ENCODE assay signal across 16 cellular contexts in the genomic region with DNA sequence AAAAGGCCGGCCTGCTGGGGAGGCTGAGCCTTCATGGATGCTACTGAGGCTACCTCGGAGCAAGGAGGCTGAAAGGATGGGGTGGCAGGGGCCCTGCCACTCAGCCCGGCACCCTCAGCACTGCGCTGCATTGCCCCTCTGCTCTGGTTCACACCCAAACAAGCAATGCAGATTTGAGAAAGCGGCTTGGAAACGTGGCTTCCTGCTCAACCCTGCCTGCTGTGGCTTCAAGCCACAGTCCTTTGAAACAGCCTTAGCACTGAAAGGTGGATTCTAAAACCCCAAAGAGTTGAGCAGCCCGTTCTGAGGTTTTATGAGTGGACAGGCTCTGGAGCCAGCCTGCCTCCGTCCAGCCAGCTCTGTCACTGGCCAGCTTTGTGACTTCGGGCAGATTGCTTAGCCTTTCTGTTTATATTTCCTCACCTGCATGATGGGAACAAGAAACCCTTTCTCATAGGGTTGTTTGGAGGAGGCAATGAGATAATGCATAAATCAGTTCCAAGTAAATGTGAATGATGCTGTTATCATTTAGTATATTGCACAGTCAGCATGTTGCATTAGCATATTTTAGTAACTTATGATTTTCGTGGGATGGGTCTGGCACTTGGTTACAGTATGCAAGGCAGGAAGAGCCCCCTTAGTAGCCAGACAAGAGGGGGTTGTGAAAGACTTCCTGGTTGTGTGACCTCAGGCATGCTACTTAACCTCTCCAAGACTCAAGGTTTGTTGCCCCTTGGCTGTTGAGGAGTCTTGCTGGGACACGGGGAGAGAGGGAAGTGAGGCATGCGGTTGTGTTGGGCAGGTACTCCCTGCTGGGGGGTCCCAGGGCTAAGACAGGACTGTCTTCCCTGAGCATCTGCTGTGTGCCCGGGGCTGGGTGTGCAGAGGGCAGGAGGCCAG. TPM values are rescaled to one million over a fixed set of nuclear protein-coding genes. Genes with fewer than 3 reads are reported as not detected.
A peak's percentile ranks its signal among the peaks of the same experiment; 100 is the strongest.
DNase-seq lines count a peak whose midpoint lies in the region; ATAC-seq, FAIRE-seq and TF ChIP-seq lines count a peak whose summit lies in the region.
"Had no signal": no experiment of that assay in that cellular context is flagged by ENCODE, and none has a peak within 500 bp of the region (broad histone marks: within the 10 kb centered on the region; RNA-seq: fewer than 3 reads in every experiment).

No MANE protein-coding gene starts in this region.

- TF ChIP-seq EP300 in K562 (IDR thresholded peaks at IDR 0.05; ENCODE audit: low read length) (no peak), tibial nerve (IDR thresholded peaks at IDR 0.05) (no peak)

- no peak for FAIRE-seq in K562 (lab: Jason Lieb, UNC)
- FAIRE-seq: endometrium, HTR-8/SVneo, small intestine had no signal

- intact Hi-C loops in K562 (cut with micrococcal nuclease) (no loop called here), thyroid gland (cut with DNase I) (no loop called here)

- no peak overlapping the region for H3K9ac ChIP-seq in K562 (ENCODE audit: insufficient read depth in 1 of 2, low read depth in 2 of 2, low read length in 2 of 2)

- H3K36me3 ChIP-seq in K562 (ENCODE audit: control insufficient read depth, insufficient read depth, low read length) (no peaks in the 10 kb centered on the region), thyroid gland (peaks cover 0 to 4% of the 10 kb centered on the region in 2 donors), tibial nerve (peaks cover 0 to 53% (median 0%) of the 10 kb centered on the region in 3 donors)

- H3K9me1 ChIP-seq in K562 (ENCODE audit: control insufficient read depth, insufficient read depth, low read length): no peaks in the 10 kb centered on the region

- POLR2A ChIA-PET in activated naive CD8-positive, alpha-beta T cell treated with anti-CD3 and anti-CD28 coated beads, Interleukin-2, amount 10 ng/mL, durations not matched to agents 7 days and 5 days (lab: Charles Lee): interaction anchor here (0.6 kb wide), 1 partner anchor 214 kb away, joined by 3 read pairs; no protein-coding TSS in a partner anchor
- POLR2A ChIA-PET in K562 (lab: Yijun Ruan, JAX): interaction anchor here (0.5 kb wide), 1 partner anchor 12 kb away, joined by 3 read pairs; no protein-coding TSS in a partner anchor

- TF ChIP-seq CTCF in K562 (IDR thresholded peaks at IDR 0.05 in 2 of 3, conservative IDR thresholded peaks at IDR 0.05 in 1 of 3; ENCODE audit: insufficient read depth in 2 of 3, low read depth in 1 of 3, low read length in 3 of 3) (no peak), mesothelial cell of epicardium (IDR thresholded peaks at IDR 0.05; ENCODE audit: unreplicated experiment) (no peak), thyroid gland (IDR thresholded peaks at IDR 0.05) (no peak), tibial nerve (IDR thresholded peaks at IDR 0.05) (no peak)

- CTCF ChIA-PET in K562 (lab: Yijun Ruan, JAX; ENCODE audit: low intra/inter-chr PET ratio): no interaction called here

- peaks cover 13% of the 10 kb centered on the region for H3K4me1 Mint-ChIP-seq in activated naive CD8-positive, alpha-beta T cell treated with anti-CD3 and anti-CD28 coated beads, Interleukin-2, amount 10 ng/mL, durations not matched to agents 7 days and 5 days
- no peaks in the 10 kb centered on the region for H3K4me1 Mint-ChIP-seq in activated naive CD8-positive, alpha-beta T cell treated with anti-CD3 and anti-CD28 coated beads, Interleukin-2, amount 50 U/mL, for 24 hours
- peaks cover 35% of the 10 kb centered on the region for H3K4me1 Mint-ChIP-seq in mesothelial cell of epicardium

- peak; percentile 76 for ATAC-seq in activated naive CD8-positive, alpha-beta T cell treated with anti-CD3 and anti-CD28 coated beads, Interleukin-2, amount 10 ng/mL, durations not matched to agents 7 days and 5 days (ENCODE audit: low read depth)
- no peak for ATAC-seq in activated naive CD8-positive, alpha-beta T cell treated with anti-CD3 and anti-CD28 coated beads, Interleukin-2, amount 50 U/mL, for 24 hours
- no peak for ATAC-seq in K562
- no peak for ATAC-seq in GM19467 (IDR thresholded peaks at IDR 0.05; ENCODE audit: unreplicated experiment)
- ATAC-seq: left lobe of liver, PC-3 had no signal

- TF ChIP-seq POLR2A in K562 (conservative IDR thresholded peaks at IDR 0.05) (no peak), thyroid gland (IDR thresholded peaks at IDR 0.05) (no peak), tibial nerve (IDR thresholded peaks at IDR 0.05) (no peak)

- H3K4me1 ChIP-seq in K562 (replicated peaks in 1 of 2; ENCODE audit: control insufficient read depth in 2 of 2, insufficient read depth in 2 of 2, low read length in 2 of 2) (peaks cover 0 to 11% of the 10 kb centered on the region in 2 experiments; a peak in 1 of 5 replicates), thyroid gland (peaks cover 17 to 56% of the 10 kb centered on the region in 2 donors), tibial nerve (peaks cover 0 to 41% (median 3%) of the 10 kb centered on the region in 4 donors)

- no peak overlapping the region for H3K4me2 ChIP-seq in K562 (ENCODE audit: insufficient read depth, low read length)

- H3K4me3 ChIP-seq in K562 (no peak overlapping the region), thyroid gland (replicated peaks in 1 of 3) (no peak overlapping the region), tibial nerve (no peak overlapping the region)

- no TSS peak for BruUV-seq in K562 (replicated peaks; lab: Mats Ljungman, UMichigan)

- WGBS in K562 (ENCODE audit: insufficient coverage, low coverage, missing lambda C conversion rate): 4% methylated on average over 13 of the region's 13 CpGs
- WGBS in thyroid gland, 2 donors: 62 to 77% methylated on average over 6 to 11 of the region's 13 CpGs
- 68 to 71% methylated on average over 12 to 13 of the region's 13 CpGs for WGBS in tibial nerve, 2 donors

- H3K9me3 Mint-ChIP-seq in activated naive CD8-positive, alpha-beta T cell treated with anti-CD3 and anti-CD28 coated beads, Interleukin-2, amount 10 ng/mL, durations not matched to agents 7 days and 5 days: no peaks in the 10 kb centered on the region
- no peaks in the 10 kb centered on the region for H3K9me3 Mint-ChIP-seq in activated naive CD8-positive, alpha-beta T cell treated with anti-CD3 and anti-CD28 coated beads, Interleukin-2, amount 50 U/mL, for 24 hours
- H3K9me3 Mint-ChIP-seq in mesothelial cell of epicardium: no peaks in the 10 kb centered on the region

- H3K27me3 ChIP-seq in K562 (ENCODE audit: control insufficient read depth in 2 of 2, insufficient read depth in 2 of 2, low read length in 2 of 2) (peaks cover 82 to 96% of the 10 kb centered on the region in 2 experiments), thyroid gland (no peaks in the 10 kb centered on the region), tibial nerve (no peaks in the 10 kb centered on the region)

- in situ Hi-C loops in K562 (cut with MboI): no loop called here

- H3K79me2 ChIP-seq in K562 (ENCODE audit: control insufficient read depth, insufficient read depth, low read length): no peaks in the 10 kb centered on the region

- no peak for TF ChIP-seq RAD21 in K562 (CRISPR knock-in tag; conservative IDR thresholded peaks at IDR 0.05 in 1 of 2, IDR thresholded peaks at IDR 0.05 in 1 of 2)

- H3K9me3 ChIP-seq in K562 (replicated peaks; ENCODE audit: control insufficient read depth, insufficient read depth, low read depth, low read length): no peaks in the 10 kb centered on the region
- H3K9me3 ChIP-seq in thyroid gland: no peaks in the 10 kb centered on the region
- H3K9me3 ChIP-seq in tibial nerve: no peaks in the 10 kb centered on the region

- peak overlapping the region; percentile 17 for H3K4me3 Mint-ChIP-seq in activated naive CD8-positive, alpha-beta T cell treated with anti-CD3 and anti-CD28 coated beads, Interleukin-2, amount 10 ng/mL, durations not matched to agents 7 days and 5 days
- H3K4me3 Mint-ChIP-seq in activated naive CD8-positive, alpha-beta T cell treated with anti-CD3 and anti-CD28 coated beads, Interleukin-2, amount 50 U/mL, for 24 hours: no peak overlapping the region
- H3K4me3 Mint-ChIP-seq in mesothelial cell of epicardium: peak overlapping the region; percentile 64

- peaks cover 34% of the 10 kb centered on the region for H4K20me1 ChIP-seq in K562 (replicated peaks; ENCODE audit: control insufficient read depth, insufficient read depth, low read length)

- H2AFZ ChIP-seq in K562 (ENCODE audit: low read depth, low read length): no peak overlapping the region

- no peaks in the 10 kb centered on the region for H3K36me3 Mint-ChIP-seq in activated naive CD8-positive, alpha-beta T cell treated with anti-CD3 and anti-CD28 coated beads, Interleukin-2, amount 10 ng/mL, durations not matched to agents 7 days and 5 days
- no peaks in the 10 kb centered on the region for H3K36me3 Mint-ChIP-seq in activated naive CD8-positive, alpha-beta T cell treated with anti-CD3 and anti-CD28 coated beads, Interleukin-2, amount 50 U/mL, for 24 hours (ENCODE audit: low read depth)
- H3K36me3 Mint-ChIP-seq in mesothelial cell of epicardium: peaks cover 4% of the 10 kb centered on the region

- no peak overlapping the region for H3K27ac Mint-ChIP-seq in activated naive CD8-positive, alpha-beta T cell treated with anti-CD3 and anti-CD28 coated beads, Interleukin-2, amount 10 ng/mL, durations not matched to agents 7 days and 5 days
- H3K27ac Mint-ChIP-seq in activated naive CD8-positive, alpha-beta T cell treated with anti-CD3 and anti-CD28 coated beads, Interleukin-2, amount 50 U/mL, for 24 hours: no peak overlapping the region
- peak overlapping the region; percentile 86 for H3K27ac Mint-ChIP-seq in mesothelial cell of epicardium

- peaks cover 32% of the 10 kb centered on the region for H3K27me3 Mint-ChIP-seq in activated naive CD8-positive, alpha-beta T cell treated with anti-CD3 and anti-CD28 coated beads, Interleukin-2, amount 10 ng/mL, durations not matched to agents 7 days and 5 days
- H3K27me3 Mint-ChIP-seq in activated naive CD8-positive, alpha-beta T cell treated with anti-CD3 and anti-CD28 coated beads, Interleukin-2, amount 50 U/mL, for 24 hours: peaks cover 24% of the 10 kb centered on the region
- H3K27me3 Mint-ChIP-seq in mesothelial cell of epicardium (ENCODE audit: low read depth): no peaks in the 10 kb centered on the region

- H3K27ac ChIP-seq in K562 (ENCODE audit: extremely low read depth, low read depth, low read length): no peak overlapping the region
- H3K27ac ChIP-seq in thyroid gland: peak overlapping the region; percentile 72 to 83 (median 76)
- peak overlapping the region in 1 of 4 donors; percentile 63 for H3K27ac ChIP-seq in tibial nerve

- no peak for DNase-seq in activated naive CD8-positive, alpha-beta T cell treated with anti-CD3 and anti-CD28 coated beads, Interleukin-2, amount 10 ng/mL, durations not matched to agents 7 days and 5 days
- no peak for DNase-seq in activated naive CD8-positive, alpha-beta T cell treated with anti-CD3 and anti-CD28 coated beads, Interleukin-2, amount 50 U/mL, for 24 hours
- DNase-seq in K562 (ENCODE audit: extremely low read depth in 1 of 4, low spot score in 3 of 4) (no peak), mesothelial cell of epicardium (ENCODE audit: low spot score in 2 of 2, unreplicated experiment in 2 of 2) (no peak), thyroid gland (no peak), inferior parietal cortex (ENCODE audit: extremely low spot score) (no peak), tibial nerve (ENCODE audit: low spot score in 2 of 2) (no peak)
- DNase-seq: activated naive CD4-positive, alpha-beta T cell treated with anti-CD3 and anti-CD28 coated beads, Interleukin-2, amount 50 U/mL, for 16 hours; AML-193; NCI-H1092; PC-3 had no signal

RNA-seq across cellular contexts. Expression of a gene that starts 23.6 kb away (rescaled TPM):
- under 1 TPM in 1 of 2 experiments, not detected in 1; 0.31 TPM for total RNA-seq in activated naive CD8-positive, alpha-beta T cell treated with anti-CD3 and anti-CD28 coated beads, Interleukin-2, amount 10 ng/mL, durations not matched to agents 7 days and 5 days
- 0.42 TPM in 1 of 2 replicates, not detected in the other for total RNA-seq in K562 (2011; cell fraction: chromatin; rRNA removed; ENCODE audit: low replicate concordance)
- 0.13 and 0.17 TPM in 2 replicates for total RNA-seq in K562 (2011; cell fraction: nucleolus; rRNA removed)
- 0.31 TPM in 1 of 2 replicates, not detected in the other for total RNA-seq in K562 (2011; cell fraction: nucleoplasm; rRNA removed)
- total RNA-seq in K562 (2014; rRNA removed) (0.12 TPM in 1 of 2 replicates, not detected in the other), K562 (2014; rRNA removed; fragmentation: Illumina TruSeq; extraction: Trizol) (0.04 and 0.10 TPM in 2 replicates), K562 (2015; rRNA removed; fragmentation: Illumina TruSeq; extraction: Trizol) (not detected in 2 replicates), K562 (2021) (0.22 and 0.24 TPM in 2 replicates), mesothelial cell of epicardium (72.4 to 83.0 TPM (median 80.1 TPM) in 3 replicates), thyroid gland (100 to 1,000 TPM in 2 of 4 donors, 10 to 100 TPM in 2; 48.0 to 261 (median 108) TPM), tibial nerve (100 to 1,000 TPM; 136 to 232 (median 207) TPM)
- polyA plus RNA-seq in K562 (2011; rRNA removed) (0.05 TPM in 1 of 2 replicates, not detected in the other), K562 (2014; fragmentation: Illumina TruSeq; extraction: Trizol) (0.03 and 0.06 TPM in 2 replicates), K562 (2014; fragmentation: Nextera tagmentation; extraction: Ambion mirVana) (under 1 TPM in 1 of 2 experiments, not detected in 1; 0.03 TPM), K562 (2014; rRNA removed) (0.08 TPM in 1 of 2 replicates, not detected in the other)
- 0.03 and 0.19 TPM in 2 replicates for polyA plus RNA-seq in K562 (2011; cell fraction: cytosol; rRNA removed)
- 0.34 TPM in 1 of 2 replicates, not detected in the other for polyA plus RNA-seq in K562 (2011; cell fraction: nucleus; rRNA removed)
- 0.07 and 0.16 TPM in 2 replicates for polyA plus RNA-seq in K562 (2012)
- 0.04 and 0.06 TPM in 2 replicates for polyA minus RNA-seq in K562 (2011; rRNA and poly(A)+ RNA removed)
- polyA minus RNA-seq in K562 (2011; cell fraction: cytosol; rRNA and poly(A)+ RNA removed): not detected in 2 replicates
- polyA minus RNA-seq in K562 (2011; cell fraction: nucleus; rRNA and poly(A)+ RNA removed): 0.27 TPM in 1 of 2 replicates, not detected in the other

Comparison
In these comparisons a context has a peak if more than half of its experiments do, and no peak if none do; other contexts are left out.
1. RNA of a gene that starts 23.6 kb away (total RNA-seq): 136 to 232 TPM in tibial nerve, 48.0 to 261 TPM in thyroid gland and 72.4 to 83.0 TPM in mesothelial cell of epicardium; 0.31 TPM in activated naive CD8-positive, alpha-beta T cell treated with anti-CD3 and anti-CD28 coated beads, Interleukin-2, amount 10 ng/mL, durations not matched to agents 7 days and 5 days and 0.04 to 0.42 TPM in K562; every median in the first group is over 10 times any median in the second.